ENCODE assay signal across 36 cellular contexts in genomic region chr10:66772511-66772910, GRCh38.
"Had no signal": no experiment of that assay in that cellular context is flagged by ENCODE, and none has a peak within 500 bp of the region (broad histone marks: within the 10 kb centered on the region; RNA-seq: fewer than 3 reads in every experiment).

No MANE protein-coding gene starts in this region.

- H3K9me3 Mint-ChIP-seq: activated CD4-positive, alpha-beta memory T cell treated with anti-CD3 and anti-CD28 coated beads for 36 hours; activated CD4-positive, alpha-beta T cell treated with anti-CD3 and anti-CD28 coated beads, Interleukin-2, amount 10 ng/mL, durations not matched to agents 7 days and 5 days; activated naive CD4-positive, alpha-beta T cell treated with anti-CD3 and anti-CD28 coated beads for 36 hours; activated T-cell treated with anti-CD3 and anti-CD28 coated beads, Interleukin-2, amount 50 U/mL, for 4 hours; activated T-helper 1 cell treated with anti-CD3 and anti-CD28 coated beads, Interleukin-12 subunit alpha, Interleukin-12 subunit beta, Interleukin-2, Interleukin-4 antibody, amounts not matched to agents 30 ng/mL and 10 ng/mL and 1 ng/mL, durations not matched to agents 14 hours and 24 hours and 36 hours; T-helper 1 cell treated with Interleukin-12 subunit alpha and Interleukin-12 subunit beta and Interleukin-4 antibody, amounts not matched to agents 30 μg/mL and 1 μg/mL, for 36 hours; T-helper 2 cell treated with Interferon-gamma antibody and Interleukin-4, amounts not matched to agents 5 μg/mL and 100 μg/mL, for 36 hours; WTC11 had no signal

- H3K27ac ChIP-seq: cardiac muscle cell, KMS-11, Peyer's patch, SJSA1 had no signal

- H3K27ac Mint-ChIP-seq: activated CD4-positive, alpha-beta memory T cell treated with anti-CD3 and anti-CD28 coated beads for 36 hours; activated CD4-positive, alpha-beta T cell treated with anti-CD3 and anti-CD28 coated beads for 36 hours; activated CD4-positive, alpha-beta T cell treated with anti-CD3 and anti-CD28 coated beads, Interleukin-2, amount 10 ng/mL, durations not matched to agents 7 days and 5 days; activated naive CD4-positive, alpha-beta T cell treated with anti-CD3 and anti-CD28 coated beads for 36 hours; activated naive CD8-positive, alpha-beta T cell; activated naive CD8-positive, alpha-beta T cell treated with anti-CD3 and anti-CD28 coated beads, Interleukin-2, amount 50 U/mL, for 24 hours; activated T-helper 1 cell treated with anti-CD3 and anti-CD28 coated beads, Interleukin-12 subunit alpha, Interleukin-12 subunit beta, Interleukin-2, Interleukin-4 antibody, amounts not matched to agents 30 ng/mL and 10 ng/mL and 1 ng/mL, durations not matched to agents 14 hours and 24 hours and 36 hours; T-helper 1 cell treated with Interleukin-12 subunit alpha and Interleukin-12 subunit beta and Interleukin-4 antibody, amounts not matched to agents 30 μg/mL and 1 μg/mL, for 36 hours; T-helper 2 cell treated with Interferon-gamma antibody and Interleukin-4, amounts not matched to agents 5 μg/mL and 100 μg/mL, for 36 hours; WTC11 had no signal

- H3K9ac ChIP-seq: KMS-11, SK-N-SH had no signal

- H3K4me3 Mint-ChIP-seq: activated CD4-positive, alpha-beta memory T cell treated with anti-CD3 and anti-CD28 coated beads for 36 hours; activated CD4-positive, alpha-beta T cell treated with anti-CD3 and anti-CD28 coated beads for 36 hours; activated CD4-positive, alpha-beta T cell treated with anti-CD3 and anti-CD28 coated beads, Interleukin-2, amount 10 ng/mL, durations not matched to agents 7 days and 5 days; activated naive CD4-positive, alpha-beta T cell treated with anti-CD3 and anti-CD28 coated beads for 36 hours; activated naive CD8-positive, alpha-beta T cell; activated naive CD8-positive, alpha-beta T cell treated with anti-CD3 and anti-CD28 coated beads, Interleukin-2, amount 50 U/mL, for 24 hours; activated T-cell treated with anti-CD3 and anti-CD28 coated beads, Interleukin-2, amount 50 U/mL, for 4 hours; activated T-helper 1 cell treated with anti-CD3 and anti-CD28 coated beads, Interleukin-12 subunit alpha, Interleukin-12 subunit beta, Interleukin-2, Interleukin-4 antibody, amounts not matched to agents 30 ng/mL and 10 ng/mL and 1 ng/mL, durations not matched to agents 14 hours and 24 hours and 36 hours; T-helper 1 cell treated with Interleukin-12 subunit alpha and Interleukin-12 subunit beta and Interleukin-4 antibody, amounts not matched to agents 30 μg/mL and 1 μg/mL, for 36 hours; T-helper 2 cell treated with Interferon-gamma antibody and Interleukin-4, amounts not matched to agents 5 μg/mL and 100 μg/mL, for 36 hours; WTC11 had no signal

- H3K4me1 ChIP-seq: Peyer's patch, SJSA1 had no signal

- H3K4me1 Mint-ChIP-seq: activated CD4-positive, alpha-beta T cell treated with anti-CD3 and anti-CD28 coated beads for 36 hours; activated CD4-positive, alpha-beta T cell treated with anti-CD3 and anti-CD28 coated beads, Interleukin-2, amount 10 ng/mL, durations not matched to agents 7 days and 5 days; activated naive CD8-positive, alpha-beta T cell treated with anti-CD3 and anti-CD28 coated beads, Interleukin-2, amount 50 U/mL, for 24 hours; WTC11 had no signal

- H3K36me3 ChIP-seq: cardiac muscle cell, Peyer's patch, SJSA1 had no signal

- H3K4me2 ChIP-seq: KMS-11, SK-N-SH had no signal

- H3K27me3 ChIP-seq: cardiac muscle cell, Peyer's patch, SJSA1 had no signal

- H3K9me3 ChIP-seq: Peyer's patch, SJSA1, SK-N-SH had no signal

- H3K27me3 Mint-ChIP-seq: activated CD4-positive, alpha-beta memory T cell treated with anti-CD3 and anti-CD28 coated beads for 36 hours; activated CD4-positive, alpha-beta T cell treated with anti-CD3 and anti-CD28 coated beads for 36 hours; activated CD4-positive, alpha-beta T cell treated with anti-CD3 and anti-CD28 coated beads, Interleukin-2, amount 10 ng/mL, durations not matched to agents 7 days and 5 days; activated naive CD8-positive, alpha-beta T cell; activated naive CD8-positive, alpha-beta T cell treated with anti-CD3 and anti-CD28 coated beads, Interleukin-2, amount 50 U/mL, for 24 hours had no signal

- H3K36me3 Mint-ChIP-seq: activated CD4-positive, alpha-beta memory T cell treated with anti-CD3 and anti-CD28 coated beads for 36 hours; activated naive CD8-positive, alpha-beta T cell; WTC11 had no signal

- ATAC-seq: activated CD4-positive, alpha-beta T cell treated with anti-CD3 and anti-CD28 coated beads for 36 hours; activated CD4-positive, CD25-positive, alpha-beta regulatory T cell treated with anti-CD3 and anti-CD28 coated beads, Interleukin-2, amount 50 U/mL, for 24 hours; activated naive CD8-positive, alpha-beta T cell treated with anti-CD3 and anti-CD28 coated beads, Interleukin-2, amount 50 U/mL, for 24 hours; activated T-cell treated with anti-CD3 and anti-CD28 coated beads, Interleukin-2, amount 50 U/mL, for 4 hours; PC-3; WTC11 had no signal

- H3K4me3 ChIP-seq: cardiac muscle cell, Peyer's patch, SJSA1 had no signal

- DNase-seq: activated CD4-positive, alpha-beta memory T cell treated with anti-CD3 and anti-CD28 coated beads for 36 hours; activated CD4-positive, alpha-beta T cell treated with anti-CD3 and anti-CD28 coated beads for 36 hours; activated CD4-positive, alpha-beta T cell treated with anti-CD3 and anti-CD28 coated beads, Interleukin-2, amount 10 ng/mL, durations not matched to agents 7 days and 5 days; activated CD8-positive, alpha-beta memory T cell treated with anti-CD3 and anti-CD28 coated beads, Interleukin-2, amount 50 U/mL, for 4 hours; activated gamma-delta T cell treated with Interleukin-2 at 50 U/mL for 16 hours; activated naive CD4-positive, alpha-beta T cell treated with anti-CD3 and anti-CD28 coated beads for 36 hours; activated naive CD8-positive, alpha-beta T cell treated with anti-CD3 and anti-CD28 coated beads, Interleukin-2, amount 50 U/mL, for 24 hours; activated T-cell treated with anti-CD3 and anti-CD28 coated beads for 4 hours; activated T-cell treated with anti-CD3 and anti-CD28 coated beads, Interleukin-2, amount 50 U/mL, for 4 hours; amniotic stem cell; aorta; NCI-H1092 treated with DMSO at 0.1 percent for 48 hours; NCI-H1417; NCI-H146; NCI-H187; NCI-H2029 treated with DMSO at 0.1 percent for 48 hours; NCI-H2107; NCI-H2171; NCI-H510A; NCI-H526; NCI-H748 treated with DMSO at 0.1 percent for 48 hours; NK-92 treated with Interleukin-12 subunit alpha and Interleukin-12 subunit beta, amount 100 ng/mL, for 24 hours; PC-3; Peyer's patch; RPMI8226; SHP77 treated with DMSO at 0.1 percent for 48 hours; SK-N-SH had no signal
